Comparison of ENCODE assay signal across 8 cellular contexts in the genomic region with DNA sequence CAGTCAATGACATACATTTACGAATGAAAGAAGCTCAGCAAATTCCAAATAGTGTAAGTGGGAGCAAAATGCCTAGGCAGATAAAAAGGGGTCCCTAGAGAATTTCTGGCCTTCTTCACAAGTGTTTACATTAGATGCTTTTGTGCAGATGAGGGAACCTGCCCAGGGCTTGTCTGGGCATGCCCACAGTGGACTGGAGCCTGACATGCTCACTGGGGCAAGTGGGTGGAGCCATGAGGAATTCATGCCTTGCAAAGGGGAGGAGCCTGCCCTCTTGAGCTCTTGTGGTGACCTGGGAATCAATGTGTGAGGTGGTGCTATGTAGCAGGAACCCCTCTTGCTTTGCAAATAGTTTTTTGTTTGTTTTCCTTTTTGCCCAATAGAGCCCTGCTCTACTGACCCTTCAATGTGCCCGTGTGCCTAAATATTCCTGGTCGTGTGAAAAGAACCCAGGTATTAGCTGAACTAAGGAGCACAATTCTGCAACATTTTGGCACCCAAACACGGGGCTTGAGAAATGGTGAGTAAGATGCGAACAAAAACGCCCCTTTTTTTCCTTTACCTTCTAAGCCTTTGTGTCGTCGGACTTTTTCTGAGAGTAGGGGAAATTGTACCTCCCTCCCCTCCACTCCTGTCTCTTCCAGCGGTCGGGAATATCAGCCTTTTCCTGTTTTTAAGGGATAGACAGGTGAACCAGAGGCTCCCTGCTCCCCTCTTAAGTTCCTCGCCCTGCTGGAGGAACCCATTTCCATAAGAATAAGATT.
DNase-seq lines count a peak whose midpoint lies in the region; ATAC-seq, FAIRE-seq and TF ChIP-seq lines count a peak whose summit lies in the region.

No MANE protein-coding gene starts in this region.

- H3K27me3 ChIP-seq in bronchial epithelial cell (ENCODE audit: control insufficient read depth, insufficient read depth, low read length) = no peaks in the 10 kb centered on the region
- no peaks in the 10 kb centered on the region for H3K27me3 ChIP-seq in foreskin keratinocyte
- no peaks in the 10 kb centered on the region for H3K27me3 ChIP-seq in effector memory CD4-positive, alpha-beta T cell (replicated peaks; ENCODE audit: control insufficient read depth, insufficient read depth, low read length, poor library complexity, severe bottlenecking)

- no peaks in the 10 kb centered on the region for H3K4me1 ChIP-seq in foreskin keratinocyte
- H3K4me1 ChIP-seq in effector memory CD4-positive, alpha-beta T cell (ENCODE audit: control insufficient read depth, insufficient read depth, low read length, poor library complexity, severe bottlenecking) = no peaks in the 10 kb centered on the region

- peak; percentile 90 for ATAC-seq in GM21825 (IDR thresholded peaks at IDR 0.05; ENCODE audit: unreplicated experiment)
- no peak for ATAC-seq in foreskin keratinocyte

- FAIRE-seq in bronchial epithelial cell (lab: Jason Lieb, UNC) = no peak

- no peak overlapping the region for H3K27ac ChIP-seq in foreskin keratinocyte
- no peak overlapping the region for H3K27ac ChIP-seq in effector memory CD4-positive, alpha-beta T cell (ENCODE audit: insufficient read depth, low read length, poor library complexity, severe bottlenecking)

- TF ChIP-seq CTCF in bronchial epithelial cell (IDR thresholded peaks at IDR 0.05; ENCODE audit: insufficient read depth, low read length, severe bottlenecking) (no peak), foreskin keratinocyte (conservative IDR thresholded peaks at IDR 0.05) (no peak)

- no peaks in the 10 kb centered on the region for H3K9me3 ChIP-seq in effector memory CD4-positive, alpha-beta T cell (ENCODE audit: control insufficient read depth, low read length)

- H3K4me3 ChIP-seq in bronchial epithelial cell (ENCODE audit: low read depth, low read length) = no peak overlapping the region
- no peak overlapping the region for H3K4me3 ChIP-seq in effector memory CD4-positive, alpha-beta T cell (ENCODE audit: insufficient read depth, low read depth, low read length, poor library complexity, severe bottlenecking)

- DNase-seq in NCI-H2081 (lab: John Stamatoyannopoulos, UW) (peak; percentile 78 to 84), NCI-H2081 treated with DMSO at 0.1 percent for 48 hours (lab: John Stamatoyannopoulos, UW) (no peak), LoVo (ENCODE audit: low spot score) (peak; percentile 95), bronchial epithelial cell (ENCODE audit: low read depth) (peak; percentile 12), foreskin keratinocyte (no peak), medulla oblongata (ENCODE audit: extremely low spot score) (no peak)
- DNase-seq in effector memory CD4-positive, alpha-beta T cell = no peak

- no peaks in the 10 kb centered on the region for H3K36me3 ChIP-seq in bronchial epithelial cell (ENCODE audit: control insufficient read depth, insufficient read depth, low read length)
- H3K36me3 ChIP-seq in effector memory CD4-positive, alpha-beta T cell (ENCODE audit: control insufficient read depth, insufficient read depth, low read length) = no peaks in the 10 kb centered on the region

Comparison
In these comparisons a context has a peak if more than half of its experiments do, and no peak if none do; other contexts are left out.
1. DNase-seq: peak in NCI-H2081 (2 of 2), LoVo (single experiment) and bronchial epithelial cell (single experiment); none in NCI-H2081 treated with DMSO at 0.1 percent for 48 hours (single experiment), foreskin keratinocyte (0 of 2), effector memory CD4-positive, alpha-beta T cell (0 of 3) and medulla oblongata (single experiment).